ENCODE assay signal across 8 cellular contexts in the genomic region with DNA sequence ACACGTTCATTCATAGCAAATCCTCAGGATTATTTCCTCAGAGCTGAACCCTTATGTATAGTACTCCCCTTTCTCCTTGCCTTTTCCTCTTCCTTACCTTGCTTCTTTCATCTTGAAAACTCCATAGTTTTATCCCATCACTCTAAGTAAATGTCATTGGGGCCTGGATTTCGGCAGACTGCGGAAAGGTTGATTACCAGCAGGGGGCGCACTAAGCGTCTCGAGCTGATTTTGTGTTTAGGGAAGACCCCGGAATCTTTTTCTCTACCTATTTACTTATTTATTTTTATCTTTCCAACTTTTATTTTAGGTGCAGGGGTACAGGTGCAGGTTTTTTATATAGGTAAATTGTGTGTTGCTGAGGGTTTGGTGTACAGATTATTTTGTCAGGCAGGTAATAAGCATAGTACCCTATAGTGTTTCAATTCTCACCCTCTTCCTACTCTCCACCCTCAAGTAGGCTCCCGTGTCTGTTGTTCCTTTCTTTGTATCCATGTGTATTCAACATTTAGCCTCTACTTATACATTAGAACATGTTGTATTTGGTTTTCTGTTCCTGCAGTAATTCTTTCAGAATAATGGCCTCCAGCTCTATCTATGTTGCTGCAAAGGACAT. TPM values are rescaled to one million over a fixed set of nuclear protein-coding genes. Genes with fewer than 3 reads are reported as not detected.
DNase-seq lines count a peak whose midpoint lies in the region; ATAC-seq and TF ChIP-seq lines count a peak whose summit lies in the region.

No MANE protein-coding gene starts in this region.

- DNase-seq in NCI-H2081 (lab: John Stamatoyannopoulos, UW), result peak; percentile 12 to 32
- DNase-seq in NCI-H2081 treated with DMSO at 0.1 percent for 48 hours (lab: John Stamatoyannopoulos, UW), result no peak
- DNase-seq in NCI-H1092 (lab: John Stamatoyannopoulos, UW), result peak; percentile 21
- DNase-seq in activated T-cell treated with anti-CD3 and anti-CD28 coated beads, Interleukin-2, amount 50 U/mL, for 1 hour, result peak; percentile 29
- DNase-seq in left ventricle myocardium inferior, result no peak
- peak; percentile 21 for DNase-seq in stimulated activated CD4-positive, alpha-beta T cell treated with anti-CD3 and anti-CD28 coated beads, Interleukin-1b, Interleukin-23, amount 100 ng/mL, for 48 hours

- H3K27me3 ChIP-seq in left ventricle myocardium inferior (ENCODE audit: low read depth), result no peaks in the 10 kb centered on the region

- ATAC-seq in GM19467 (IDR thresholded peaks at IDR 0.05; ENCODE audit: unreplicated experiment) (no peak), HG03139 (IDR thresholded peaks at IDR 0.05; ENCODE audit: unreplicated experiment) (no peak)

- no peaks in the 10 kb centered on the region for H3K9me3 ChIP-seq in left ventricle myocardium inferior (replicated peaks)

- no peak overlapping the region for H3K4me3 ChIP-seq in left ventricle myocardium inferior

- H3K4me1 ChIP-seq in left ventricle myocardium inferior, result peaks cover 20% of the 10 kb centered on the region

- H3K36me3 ChIP-seq in left ventricle myocardium inferior, result peaks cover 46% of the 10 kb centered on the region

- intact Hi-C loops in left ventricle myocardium inferior (cut with micrococcal nuclease), result loop anchor here (5.0 kb wide), 1 partner anchor 93 kb away; no protein-coding TSS in a partner anchor

- peak; percentile 90 for TF ChIP-seq CTCF in left ventricle myocardium inferior (IDR thresholded peaks at IDR 0.05; ENCODE audit: borderline replicate concordance)

- no peak overlapping the region for H3K27ac ChIP-seq in left ventricle myocardium inferior (replicated peaks)

RNA-seq across cellular contexts. Expression of gene MTARC1, which starts 11.4 kb away (rescaled TPM):
- total RNA-seq in left ventricle myocardium inferior, result 8.3 TPM

RNA-seq across cellular contexts. Expression of gene MTARC2, which starts 27.2 kb away (rescaled TPM):
- total RNA-seq in left ventricle myocardium inferior, result 22.6 TPM

Comparison
In these comparisons a context has a peak if more than half of its experiments do, and no peak if none do; other contexts are left out.
1. DNase-seq: peak in NCI-H2081 (2 of 2), NCI-H1092 (single experiment), activated T-cell treated with anti-CD3 and anti-CD28 coated beads, Interleukin-2, amount 50 U/mL, for 1 hour (single experiment) and stimulated activated CD4-positive, alpha-beta T cell treated with anti-CD3 and anti-CD28 coated beads, Interleukin-1b, Interleukin-23, amount 100 ng/mL, for 48 hours (single experiment); none in NCI-H2081 treated with DMSO at 0.1 percent for 48 hours (single experiment) and left ventricle myocardium inferior (single experiment).